ENCODE assay signal across 1 cellular context in genomic region chr2:170235860-170236638, GRCh38.
A peak's percentile ranks its signal among the peaks of the same experiment; 100 is the strongest.
TF ChIP-seq lines count a peak whose summit lies in the region.

No MANE protein-coding gene starts in this region.

TF ChIP-seq in K562, 482 proteins besides CTCF, POLR2A, EP300 and RAD21 (continued from another document and continues in another):
- TF ChIP-seq ZNF318 (IDR thresholded peaks at IDR 0.05; ENCODE audit: borderline replicate concordance in 1 of 2, low read depth in 1 of 2) (0 out of 4 replicates have a peak, but pooled peaks of 1 of the 2 experiments have one; percentile 32), BDP1 (IDR thresholded peaks at IDR 0.05; ENCODE audit: insufficient read depth, insufficient read length) (no peak), MXD1 (CRISPR knock-in tag; IDR thresholded peaks at IDR 0.05; ENCODE audit: borderline replicate concordance, poor library complexity, severe bottlenecking) (no peak), ZNF212 (CRISPR knock-in tag; IDR thresholded peaks at IDR 0.05) (no peak), BHLHE40 (IDR thresholded peaks at IDR 0.05; ENCODE audit: low read length) (no peak), ZC3H11A (IDR thresholded peaks at IDR 0.05; ENCODE audit: low read depth, low read length) (no peak), RBM22 (IDR thresholded peaks at IDR 0.05; ENCODE audit: low read depth, low read length, poor library complexity, severe bottlenecking) (no peak), ZNF512 (tag; IDR thresholded peaks at IDR 0.05) (no peak), IFI16 (CRISPR knock-in tag; IDR thresholded peaks at IDR 0.05) (no peak), SP2 (IDR thresholded peaks at IDR 0.05; ENCODE audit: extremely low read depth, low read depth, low read length, poor library complexity, severe bottlenecking) (no peak), FIP1L1 (IDR thresholded peaks at IDR 0.05; ENCODE audit: low read depth, low read length, poor library complexity, severe bottlenecking) (no peak), SOX6 (IDR thresholded peaks at IDR 0.05) (peak; percentile 98), PML (IDR thresholded peaks at IDR 0.05; ENCODE audit: low read length) (peak; percentile 68; the same call in 1 of the 2 replicates), RAD51 (IDR thresholded peaks at IDR 0.05; ENCODE audit: borderline replicate concordance, low read depth) (peak; percentile 10; the same call in 1 of the 2 replicates), CBX1 (IDR thresholded peaks at IDR 0.05; ENCODE audit: low read depth) (no peak), SMARCA5 (IDR thresholded peaks at IDR 0.05) (no peak), ZNF354B (CRISPR knock-in tag; IDR thresholded peaks at IDR 0.05) (no peak), ZHX1 (conservative IDR thresholded peaks at IDR 0.05; ENCODE audit: low read length) (no peak), SMARCC2 (IDR thresholded peaks at IDR 0.05; ENCODE audit: low read depth) (peak; percentile 73; the same call in 1 of the 2 replicates), MIER1 (IDR thresholded peaks at IDR 0.05; ENCODE audit: low read depth) (no peak), EGR1 (conservative IDR thresholded peaks at IDR 0.05) (peak; percentile 26; the same call in 1 of the 2 replicates), TSHZ1 (CRISPR knock-in tag; IDR thresholded peaks at IDR 0.05) (no peak), MTA3 (IDR thresholded peaks at IDR 0.05; ENCODE audit: borderline replicate concordance) (0 out of 2 replicates have a peak, but pooled peaks have one; percentile 39), KLF6 (CRISPR knock-in tag; IDR thresholded peaks at IDR 0.05; ENCODE audit: borderline replicate concordance) (0 out of 2 replicates have a peak, but pooled peaks have one; percentile 14), COPS2 (conservative IDR thresholded peaks at IDR 0.05) (no peak), STAT6 (CRISPR knock-in tag; IDR thresholded peaks at IDR 0.05) (no peak), PKNOX1 (IDR thresholded peaks at IDR 0.05) (peak; percentile 42; the same call in 1 of the 2 replicates), EP400 (IDR thresholded peaks at IDR 0.05) (no peak), RNF2 (IDR thresholded peaks at IDR 0.05) (peak; percentile 47; the same call in 1 of the 2 replicates), CBFA2T3 (IDR thresholded peaks at IDR 0.05) (peak; percentile 92), SMARCA4 (IDR thresholded peaks at IDR 0.05) (peak; percentile 84; the same call in 1 of the 2 replicates), ZNF717 (CRISPR knock-in tag; IDR thresholded peaks at IDR 0.05) (no peak), POLR3A (IDR thresholded peaks at IDR 0.05; ENCODE audit: borderline replicate concordance, extremely low read depth, insufficient read depth, insufficient read length) (no peak), HMGN3 (IDR thresholded peaks at IDR 0.05; ENCODE audit: borderline replicate concordance, extremely low read depth, insufficient read length, low read depth, low read length) (peak; percentile 70), ZNF639 (CRISPR knock-in tag; conservative IDR thresholded peaks at IDR 0.05 in 1 of 2, IDR thresholded peaks at IDR 0.05 in 1 of 2) (peak in 1 of 2 experiments; percentile 81; a peak in 2 of 4 replicates), DMBX1 (CRISPR knock-in tag; IDR thresholded peaks at IDR 0.05; ENCODE audit: borderline replicate concordance) (peak; percentile 57; the same call in 1 of the 2 replicates), ATF1 (CRISPR knock-in tag; IDR thresholded peaks at IDR 0.05) (no peak), ATF1 (tag; IDR thresholded peaks at IDR 0.05) (peak; percentile 88)
